ENCODE assay signal across 8 cellular contexts in genomic region chr15:45588199-45588910, GRCh38. TPM values are rescaled to one million over a fixed set of nuclear protein-coding genes. Genes with fewer than 3 reads are reported as not detected.
DNase-seq lines count a peak whose midpoint lies in the region; ATAC-seq and TF ChIP-seq lines count a peak whose summit lies in the region.

No MANE protein-coding gene starts in this region.

- peak overlapping the region; percentile 97 to 100 (median 99) for H3K4me3 Mint-ChIP-seq in CD4-positive, CD25-positive, alpha-beta regulatory T cell

- peak overlapping the region; percentile 99 for H3K9ac ChIP-seq in neural cell (ENCODE audit: low read length)

- no peak for TF ChIP-seq EP300 in neural cell (conservative IDR thresholded peaks at IDR 0.05; ENCODE audit: poor library complexity, severe bottlenecking)

- H3F3A ChIP-seq in neural cell (ENCODE audit: insufficient read depth, low read length, poor library complexity, severe bottlenecking): no peaks in the 10 kb centered on the region

- no peaks in the 10 kb centered on the region for H4K20me1 ChIP-seq in neural cell (ENCODE audit: insufficient read depth)

- no peak for TF ChIP-seq RAD21 in neural cell (conservative IDR thresholded peaks at IDR 0.05)

- H3K36me3 ChIP-seq in CD4-positive, CD25-positive, alpha-beta regulatory T cell (ENCODE audit: control insufficient read depth, insufficient read depth, low read length): peaks cover 7% of the 10 kb centered on the region
- H3K36me3 ChIP-seq in effector memory CD4-positive, alpha-beta T cell (ENCODE audit: control insufficient read depth, insufficient read depth, low read length): no peaks in the 10 kb centered on the region
- H3K36me3 ChIP-seq in neural cell (ENCODE audit: insufficient read depth, low read length): peaks cover 2% of the 10 kb centered on the region

- H3K27me3 Mint-ChIP-seq in CD4-positive, CD25-positive, alpha-beta regulatory T cell: no peaks in the 10 kb centered on the region

- DNase-seq in CD4-positive, CD25-positive, alpha-beta regulatory T cell: peak in 1 of 3 donors; percentile 26
- DNase-seq in NCI-H69 (lab: John Stamatoyannopoulos, UW) (peak; percentile 23), foreskin melanocyte (no peak), UCSD-AML1 (lab: John Stamatoyannopoulos, UW; ENCODE audit: unreplicated experiment) (no peak), NCI-H2171 treated with DMSO at 0.1 percent for 48 hours (lab: John Stamatoyannopoulos, UW) (no peak)
- no peak for DNase-seq in effector memory CD4-positive, alpha-beta T cell

- H3K9me3 Mint-ChIP-seq in CD4-positive, CD25-positive, alpha-beta regulatory T cell: no peaks in the 10 kb centered on the region

- H3K4me1 ChIP-seq in CD4-positive, CD25-positive, alpha-beta regulatory T cell (ENCODE audit: control insufficient read depth, insufficient read depth, low read length, poor library complexity, severe bottlenecking): peaks cover 52% of the 10 kb centered on the region
- peaks cover 26% of the 10 kb centered on the region for H3K4me1 ChIP-seq in effector memory CD4-positive, alpha-beta T cell (ENCODE audit: control insufficient read depth, insufficient read depth, low read length, poor library complexity, severe bottlenecking)

- peaks cover 6% of the 10 kb centered on the region for H3K36me3 Mint-ChIP-seq in CD4-positive, CD25-positive, alpha-beta regulatory T cell

- peaks cover 57% of the 10 kb centered on the region for H3K79me2 ChIP-seq in neural cell (replicated peaks; ENCODE audit: insufficient read depth, low read length)

- peak overlapping the region; percentile 81 for H2AFZ ChIP-seq in neural cell (ENCODE audit: low read depth, low read length)

- no peaks in the 10 kb centered on the region for H3K27me3 ChIP-seq in CD4-positive, CD25-positive, alpha-beta regulatory T cell (ENCODE audit: control insufficient read depth, insufficient read depth, low read length)
- H3K27me3 ChIP-seq in effector memory CD4-positive, alpha-beta T cell (replicated peaks; ENCODE audit: control insufficient read depth, insufficient read depth, low read length, poor library complexity, severe bottlenecking): no peaks in the 10 kb centered on the region
- H3K27me3 ChIP-seq in neural cell (ENCODE audit: insufficient read depth, low read depth, low read length): no peaks in the 10 kb centered on the region

- no peaks in the 10 kb centered on the region for H3K9me3 ChIP-seq in CD4-positive, CD25-positive, alpha-beta regulatory T cell (ENCODE audit: control insufficient read depth in 2 of 2, low read length in 2 of 2)
- H3K9me3 ChIP-seq in effector memory CD4-positive, alpha-beta T cell (ENCODE audit: control insufficient read depth, low read length): no peaks in the 10 kb centered on the region
- H3K9me3 ChIP-seq in neural cell (ENCODE audit: low read length): no peaks in the 10 kb centered on the region

- H3K4me2 ChIP-seq in neural cell (ENCODE audit: low read length): peak overlapping the region; percentile 97

- peaks cover 23 to 59% (median 39%) of the 10 kb centered on the region in 4 donors for H3K4me1 Mint-ChIP-seq in CD4-positive, CD25-positive, alpha-beta regulatory T cell

- H3K27ac ChIP-seq in CD4-positive, CD25-positive, alpha-beta regulatory T cell (ENCODE audit: insufficient read depth, low read length, poor library complexity, severe bottlenecking): peak overlapping the region; percentile 98
- H3K27ac ChIP-seq in effector memory CD4-positive, alpha-beta T cell (ENCODE audit: insufficient read depth, low read length, poor library complexity, severe bottlenecking): peak overlapping the region; percentile 99
- H3K27ac ChIP-seq in neural cell (ENCODE audit: low read length): peak overlapping the region; percentile 96

- H3K4me3 ChIP-seq in CD4-positive, CD25-positive, alpha-beta regulatory T cell (ENCODE audit: low read depth, low read length): peak overlapping the region; percentile 96
- H3K4me3 ChIP-seq in effector memory CD4-positive, alpha-beta T cell (ENCODE audit: insufficient read depth, low read depth, low read length, poor library complexity, severe bottlenecking): peak overlapping the region; percentile 96
- H3K4me3 ChIP-seq in neural cell (ENCODE audit: low read length): peak overlapping the region; percentile 86

- H3K9me2 ChIP-seq in neural cell (ENCODE audit: insufficient read depth, low read length): no peaks in the 10 kb centered on the region

- no peak for ATAC-seq in CD4-positive, CD25-positive, alpha-beta regulatory T cell (ENCODE audit: low read depth in 2 of 2)
- ATAC-seq in GM18868 (IDR thresholded peaks at IDR 0.05; ENCODE audit: unreplicated experiment): no peak

- no peak for TF ChIP-seq CTCF in neural cell (IDR thresholded peaks at IDR 0.05; ENCODE audit: poor library complexity, severe bottlenecking)

- H3K27ac Mint-ChIP-seq in CD4-positive, CD25-positive, alpha-beta regulatory T cell: peak overlapping the region; percentile 48 to 100 (median 100)

TF ChIP-seq in neural cell, 6 proteins besides CTCF, POLR2A, EP300 and RAD21:
- TF ChIP-seq, protein P1, sequence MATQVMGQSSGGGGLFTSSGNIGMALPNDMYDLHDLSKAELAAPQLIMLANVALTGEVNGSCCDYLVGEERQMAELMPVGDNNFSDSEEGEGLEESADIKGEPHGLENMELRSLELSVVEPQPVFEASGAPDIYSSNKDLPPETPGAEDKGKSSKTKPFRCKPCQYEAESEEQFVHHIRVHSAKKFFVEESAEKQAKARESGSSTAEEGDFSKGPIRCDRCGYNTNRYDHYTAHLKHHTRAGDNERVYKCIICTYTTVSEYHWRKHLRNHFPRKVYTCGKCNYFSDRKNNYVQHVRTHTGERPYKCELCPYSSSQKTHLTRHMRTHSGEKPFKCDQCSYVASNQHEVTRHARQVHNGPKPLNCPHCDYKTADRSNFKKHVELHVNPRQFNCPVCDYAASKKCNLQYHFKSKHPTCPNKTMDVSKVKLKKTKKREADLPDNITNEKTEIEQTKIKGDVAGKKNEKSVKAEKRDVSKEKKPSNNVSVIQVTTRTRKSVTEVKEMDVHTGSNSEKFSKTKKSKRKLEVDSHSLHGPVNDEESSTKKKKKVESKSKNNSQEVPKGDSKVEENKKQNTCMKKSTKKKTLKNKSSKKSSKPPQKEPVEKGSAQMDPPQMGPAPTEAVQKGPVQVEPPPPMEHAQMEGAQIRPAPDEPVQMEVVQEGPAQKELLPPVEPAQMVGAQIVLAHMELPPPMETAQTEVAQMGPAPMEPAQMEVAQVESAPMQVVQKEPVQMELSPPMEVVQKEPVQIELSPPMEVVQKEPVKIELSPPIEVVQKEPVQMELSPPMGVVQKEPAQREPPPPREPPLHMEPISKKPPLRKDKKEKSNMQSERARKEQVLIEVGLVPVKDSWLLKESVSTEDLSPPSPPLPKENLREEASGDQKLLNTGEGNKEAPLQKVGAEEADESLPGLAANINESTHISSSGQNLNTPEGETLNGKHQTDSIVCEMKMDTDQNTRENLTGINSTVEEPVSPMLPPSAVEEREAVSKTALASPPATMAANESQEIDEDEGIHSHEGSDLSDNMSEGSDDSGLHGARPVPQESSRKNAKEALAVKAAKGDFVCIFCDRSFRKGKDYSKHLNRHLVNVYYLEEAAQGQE (IDR thresholded peaks at IDR 0.05; ENCODE audit: borderline replicate concordance): no peak
- TF ChIP-seq TAF1 (IDR thresholded peaks at IDR 0.05; ENCODE audit: low read depth): no peak
- TF ChIP-seq EZH2 (IDR thresholded peaks at IDR 0.05; ENCODE audit: borderline replicate concordance, insufficient read depth, low read length, poor library complexity, severe bottlenecking): no peak
- no peak for TF ChIP-seq POLR2AphosphoS5 (IDR thresholded peaks at IDR 0.05)
- no peak for TF ChIP-seq SMC3 (conservative IDR thresholded peaks at IDR 0.05; ENCODE audit: poor library complexity)
- TF ChIP-seq MXI1 (conservative IDR thresholded peaks at IDR 0.05; ENCODE audit: poor library complexity, severe bottlenecking): no peak

RNA-seq across cellular contexts. Expression of gene BLOC1S6, which starts 1.2 kb away (rescaled TPM):
- total RNA-seq in CD4-positive, CD25-positive, alpha-beta regulatory T cell: 66.3 TPM
- polyA plus RNA-seq in CD4-positive, CD25-positive, alpha-beta regulatory T cell: 10 to 100 TPM; 37.9 to 53.1 (median 46.3) TPM
- 179 and 184 TPM in 2 replicates for polyA plus RNA-seq in neural cell
- polyA minus RNA-seq in neural cell: 170 and 184 TPM in 2 replicates

RNA-seq across cellular contexts. Expression of gene SQOR, which starts 46.5 kb away (rescaled TPM):
- total RNA-seq in CD4-positive, CD25-positive, alpha-beta regulatory T cell: 47.3 TPM
- polyA plus RNA-seq in CD4-positive, CD25-positive, alpha-beta regulatory T cell: 100 to 1,000 TPM in 3 of 4 donors, 10 to 100 TPM in 1; 98.4 to 160 (median 127) TPM
- not detected in 2 replicates for polyA plus RNA-seq in neural cell
- not detected in 2 replicates for polyA minus RNA-seq in neural cell

Comparison
In these comparisons a context has a peak if more than half of its experiments do, and no peak if none do; other contexts are left out.
1. RNA of gene SQOR, which starts 46.5 kb away (polyA plus RNA-seq): 98.4 to 160 TPM in CD4-positive, CD25-positive, alpha-beta regulatory T cell; not detected in neural cell; every median in the first group is over 10 times any median in the second.
2. Peak in every context shown above with its lines, with median percentiles within 50 percentile points of each other: H3K27ac ChIP-seq and H3K4me3 ChIP-seq.